Comparison of ENCODE assay signal across 9 cellular contexts in the genomic region with DNA sequence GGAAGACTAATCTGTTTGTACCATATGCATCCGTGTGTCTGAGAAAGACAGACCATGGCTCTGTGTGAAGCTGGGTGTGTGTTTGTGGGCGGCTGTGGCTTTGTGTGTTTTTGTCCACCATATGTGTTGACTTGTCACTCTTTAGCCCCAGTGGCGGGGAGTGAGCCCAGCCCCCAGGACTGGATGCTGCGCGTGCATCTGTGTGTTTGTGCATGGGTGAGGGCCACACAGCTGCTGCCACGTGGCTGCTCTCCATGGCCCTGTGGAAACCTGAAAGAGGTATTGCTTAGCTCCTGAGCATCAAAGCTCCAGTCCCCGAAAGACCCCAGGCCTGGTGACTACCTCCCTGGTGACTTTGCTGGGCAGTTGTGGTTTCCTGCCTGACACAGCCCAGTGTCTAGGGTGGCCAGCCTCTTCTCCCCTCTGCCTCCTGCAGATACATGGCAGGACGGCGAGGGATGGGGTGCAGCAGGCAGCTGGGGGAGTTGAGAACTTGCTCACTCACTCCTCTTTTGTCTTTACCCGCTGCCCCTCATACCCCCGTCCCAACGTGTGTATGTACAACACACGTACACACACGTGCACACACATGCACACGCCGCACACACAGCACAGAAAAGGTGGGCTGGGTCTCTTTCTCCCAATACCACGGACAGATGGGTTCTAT. TPM values are rescaled to one million over a fixed set of nuclear protein-coding genes. Genes with fewer than 3 reads are reported as not detected.
DNase-seq lines count a peak whose midpoint lies in the region; ATAC-seq and TF ChIP-seq lines count a peak whose summit lies in the region.
"Had no signal": no experiment of that assay in that cellular context is flagged by ENCODE, and none has a peak within 500 bp of the region (broad histone marks: within the 10 kb centered on the region; RNA-seq: fewer than 3 reads in every experiment).

No MANE protein-coding gene starts in this region.

- DNase-seq in Peyer's patch (peak in 1 of 3 donors; percentile 51), fibroblast of mammary gland (ENCODE audit: low read depth) (no peak), osteocyte (ENCODE audit: extremely low spot score, unreplicated experiment) (no peak), NCI-H510A (lab: John Stamatoyannopoulos, UW) (no peak)
- DNase-seq in stimulated activated CD4-positive, alpha-beta T cell treated with anti-CD3 and anti-CD28 coated beads, Interleukin-4, amount 100 ng/mL, for 1 hour = no peak
- no peak for DNase-seq in stimulated activated CD4-positive, alpha-beta T cell treated with anti-CD3 and anti-CD28 coated beads, Interleukin-4, amount 100 ng/mL, for 24 hours
- DNase-seq: NCI-H1930 had no signal

- peak overlapping the region; percentile 56 for H3K27ac Mint-ChIP-seq in osteocyte (ENCODE audit: unreplicated experiment)

- H4K20me1 ChIP-seq in BLaER1 treated with 17β-estradiol and CSF1 and Interleukin-3, amounts not matched to agents 10 nM and 100 nM = peaks cover 0 to 96% (median 41%) of the 10 kb centered on the region in 11 experiments; a peak in 16 of 22 replicates

- peak overlapping the region; percentile 88 to 99 (median 97); a peak in 21 of 22 replicates for H3K4me2 ChIP-seq in BLaER1 treated with 17β-estradiol and CSF1 and Interleukin-3, amounts not matched to agents 10 nM and 100 nM

- no peaks in the 10 kb centered on the region for H3K27me3 Mint-ChIP-seq in osteocyte (ENCODE audit: unreplicated experiment)

- H3K36me3 ChIP-seq in BLaER1 treated with 17β-estradiol and CSF1 and Interleukin-3, amounts not matched to agents 10 nM and 100 nM = peaks cover 0 to 5% (median 0%) of the 10 kb centered on the region in 11 experiments; a peak in 3 of 22 replicates
- H3K36me3 ChIP-seq in Peyer's patch = no peaks in the 10 kb centered on the region

- peaks cover 57% of the 10 kb centered on the region for H3K4me1 Mint-ChIP-seq in osteocyte (ENCODE audit: unreplicated experiment)

- peak overlapping the region in 2 of 10 experiments; percentile 59 to 72; a peak in 2 of 20 replicates for H3K4me3 ChIP-seq in BLaER1 treated with 17β-estradiol and CSF1 and Interleukin-3, amounts not matched to agents 10 nM and 100 nM
- H3K4me3 ChIP-seq in Peyer's patch = peak overlapping the region in 3 of 4 donors; percentile 36 to 55 (median 54)
- H3K4me3 ChIP-seq in fibroblast of mammary gland (ENCODE audit: control insufficient read depth, low read depth, low read length) = peak overlapping the region; percentile 31

- H3K9ac ChIP-seq in BLaER1 treated with 17β-estradiol and CSF1 and Interleukin-3, amounts not matched to agents 10 nM and 100 nM = no peak overlapping the region

- H3K4me3 Mint-ChIP-seq in osteocyte (ENCODE audit: unreplicated experiment) = peak overlapping the region; percentile 69

- peaks cover 14 to 55% (median 26%) of the 10 kb centered on the region in 10 experiments; a peak in 19 of 20 replicates for H3K4me1 ChIP-seq in BLaER1 treated with 17β-estradiol and CSF1 and Interleukin-3, amounts not matched to agents 10 nM and 100 nM
- peaks cover 6 to 63% (median 12%) of the 10 kb centered on the region in 4 donors for H3K4me1 ChIP-seq in Peyer's patch

- TF ChIP-seq CTCF in Peyer's patch (IDR thresholded peaks at IDR 0.05) (no peak), fibroblast of mammary gland (conservative IDR thresholded peaks at IDR 0.05; ENCODE audit: control insufficient read depth, insufficient read depth, low read depth, low read length) (no peak), osteocyte (IDR thresholded peaks at IDR 0.05) (no peak)

- no peaks in the 10 kb centered on the region for H3K9me3 Mint-ChIP-seq in osteocyte (ENCODE audit: unreplicated experiment)

- H3K36me3 Mint-ChIP-seq in osteocyte (ENCODE audit: unreplicated experiment) = peaks cover under 1% of the 10 kb centered on the region

- no peak for ATAC-seq in HG03280 (IDR thresholded peaks at IDR 0.05; ENCODE audit: unreplicated experiment)

- no peak for TF ChIP-seq POLR2A in Peyer's patch (IDR thresholded peaks at IDR 0.05)

- H3K27ac ChIP-seq in BLaER1 treated with 17β-estradiol and CSF1 and Interleukin-3, amounts not matched to agents 10 nM and 100 nM = no peak overlapping the region
- H3K27ac ChIP-seq in Peyer's patch = peak overlapping the region in 3 of 4 donors; percentile 32 to 80 (median 72)

- H3K27me3 ChIP-seq in BLaER1 treated with 17β-estradiol and CSF1 and Interleukin-3, amounts not matched to agents 10 nM and 100 nM = peaks cover 61 to 93% (median 88%) of the 10 kb centered on the region in 11 experiments
- no peaks in the 10 kb centered on the region for H3K27me3 ChIP-seq in Peyer's patch

- H3K9me3 ChIP-seq in BLaER1 treated with 17β-estradiol and CSF1 and Interleukin-3, amounts not matched to agents 10 nM and 100 nM (replicated peaks in 1 of 11) = no peaks in the 10 kb centered on the region
- no peaks in the 10 kb centered on the region for H3K9me3 ChIP-seq in Peyer's patch

RNA-seq across cellular contexts. Expression of a gene that starts 6.5 kb away (rescaled TPM):
- total RNA-seq in Peyer's patch = 10 to 100 TPM in 3 of 4 donors, 1 to 10 TPM in 1; 6.0 to 59.4 (median 17.2) TPM
- total RNA-seq in osteocyte = 10.6 and 11.4 TPM in 2 replicates

Comparison
In these comparisons a context has a peak if more than half of its experiments do, and no peak if none do; other contexts are left out.
1. H3K27ac ChIP-seq: peak in Peyer's patch (3 of 4); none in BLaER1 treated with 17β-estradiol and CSF1 and Interleukin-3, amounts not matched to agents 10 nM and 100 nM (0 of 11).